17 cellular contexts compared by ENCODE assay signal in genomic region chr9:113633782-113634596, GRCh38.
DNase-seq lines count a peak whose midpoint lies in the region; ATAC-seq, FAIRE-seq and TF ChIP-seq lines count a peak whose summit lies in the region.
"Had no signal": no experiment of that assay in that cellular context is flagged by ENCODE, and none has a peak within 500 bp of the region (broad histone marks: within the 10 kb centered on the region; RNA-seq: fewer than 3 reads in every experiment).

No MANE protein-coding gene starts in this region.

- no peak for TF ChIP-seq CTCF in WTC11 (IDR thresholded peaks at IDR 0.05)
- no peak for TF ChIP-seq CTCF in HepG2 (CRISPR knock-in tag; IDR thresholded peaks at IDR 0.05)

- no peaks in the 10 kb centered on the region for H3K36me3 ChIP-seq in HepG2 (replicated peaks in 1 of 2; ENCODE audit: control insufficient read depth in 1 of 2, insufficient read depth in 2 of 2, low read length in 2 of 2)

- H3K9me3 Mint-ChIP-seq in WTC11: no peaks in the 10 kb centered on the region
- H3K9me3 Mint-ChIP-seq in stimulated activated effector memory CD8-positive, alpha-beta T cell treated with anti-CD3 and anti-CD28 coated beads, Interleukin-12 subunit alpha, Interleukin-12 subunit beta, amount 100 ng/mL, for 72 hours: no peaks in the 10 kb centered on the region
- no peaks in the 10 kb centered on the region for H3K9me3 Mint-ChIP-seq in activated naive CD4-positive, alpha-beta T cell treated with anti-CD3 and anti-CD28 coated beads for 36 hours

- whole genome bisulfite sequencing in HepG2 (ENCODE audit: low lambda C conversion rate): 0% methylated on average over 2 of the region's 11 CpGs

- peak overlapping the region in 1 of 3 experiments; percentile 40; a peak in 2 of 6 replicates for H3K4me3 ChIP-seq in HepG2 (replicated peaks in 1 of 3; ENCODE audit: insufficient read depth in 1 of 3, low read depth in 2 of 3, low read length in 3 of 3)

- H3K27ac ChIP-seq in HepG2 (ENCODE audit: extremely low read length, insufficient read depth, low read length): no peak overlapping the region

- H3K27me3 ChIP-seq in HepG2 (ENCODE audit: control insufficient read depth in 1 of 2, insufficient read depth in 2 of 2, low read length in 2 of 2): peaks cover 0 to 16% of the 10 kb centered on the region in 2 experiments; a peak in 1 of 5 replicates

- no peaks in the 10 kb centered on the region for H4K20me1 ChIP-seq in HepG2 (ENCODE audit: insufficient read depth, low read length)

- no peak for TF ChIP-seq POLR2A in HepG2 (IDR thresholded peaks at IDR 0.05; ENCODE audit: insufficient read depth in 1 of 2, low read depth in 2 of 2, low read length in 2 of 2)

- POLR2A ChIA-PET in WTC11 (lab: Charles Lee) (interaction anchor here (0.7 to 1.3 kb wide), 3 partner anchors 11 to 65 kb away, joined by 4 to 7 read pairs (median 4); no protein-coding TSS in a partner anchor), HepG2 (lab: Yijun Ruan, JAX) (interaction anchor here (1.0 to 1.9 kb wide), 6 partner anchors 16 to 223 kb away, joined by 3 to 7 read pairs (median 4); partner anchors contain the start of genes C9orf43 and POLE3)

- intact Hi-C loops in HepG2 (cut with micrococcal nuclease; ENCODE audit: unreplicated experiment): no loop called here
- intact Hi-C loops in activated naive CD4-positive, alpha-beta T cell treated with anti-CD3 and anti-CD28 coated beads for 36 hours (cut with micrococcal nuclease): no loop called here

- FAIRE-seq in HepG2 (lab: Jason Lieb, UNC): peak; percentile 37
- FAIRE-seq: GM12891, keratinocyte had no signal

- TF ChIP-seq EP300 in HepG2 (IDR thresholded peaks at IDR 0.05; ENCODE audit: low read depth in 2 of 2, low read length in 2 of 2): no peak
- TF ChIP-seq EP300 in HepG2 (CRISPR knock-in tag; IDR thresholded peaks at IDR 0.05; ENCODE audit: borderline replicate concordance): no peak

- peak overlapping the region; percentile 66 for H2AFZ ChIP-seq in HepG2 (ENCODE audit: low read length)

- no peak overlapping the region for H3K4me3 Mint-ChIP-seq in WTC11
- no peak overlapping the region for H3K4me3 Mint-ChIP-seq in stimulated activated effector memory CD8-positive, alpha-beta T cell treated with anti-CD3 and anti-CD28 coated beads, Interleukin-12 subunit alpha, Interleukin-12 subunit beta, amount 100 ng/mL, for 72 hours
- no peak overlapping the region for H3K4me3 Mint-ChIP-seq in activated naive CD4-positive, alpha-beta T cell treated with anti-CD3 and anti-CD28 coated beads for 36 hours
- H3K4me3 Mint-ChIP-seq: CD14-positive monocyte had no signal

- TF ChIP-seq RAD21 in HepG2 (CRISPR knock-in tag; IDR thresholded peaks at IDR 0.05): no peak

- no peaks in the 10 kb centered on the region for H3K36me3 Mint-ChIP-seq in WTC11
- no peaks in the 10 kb centered on the region for H3K36me3 Mint-ChIP-seq in stimulated activated effector memory CD8-positive, alpha-beta T cell treated with anti-CD3 and anti-CD28 coated beads, Interleukin-12 subunit alpha, Interleukin-12 subunit beta, amount 100 ng/mL, for 72 hours
- no peaks in the 10 kb centered on the region for H3K36me3 Mint-ChIP-seq in activated naive CD4-positive, alpha-beta T cell treated with anti-CD3 and anti-CD28 coated beads for 36 hours (ENCODE audit: low read depth)
- H3K36me3 Mint-ChIP-seq: CD14-positive monocyte had no signal

- in situ Hi-C loops in HepG2 (cut with HindIII; ENCODE audit: extremely low pct_ligation_motif_present, low pct_unique_long_range_greater_than_20kb): no loop called here

- CTCF ChIA-PET in WTC11 (lab: Charles Lee): interaction anchor here (0.6 to 3.5 kb wide), 7 partner anchors 22 to 897 kb away, joined by 3 to 18 read pairs (median 6); no protein-coding TSS in a partner anchor
- CTCF ChIA-PET in HepG2 (lab: Yijun Ruan, JAX; ENCODE audit: low intra/inter-chr PET ratio, low total read pairs): no interaction called here
- CTCF ChIA-PET in activated naive CD4-positive, alpha-beta T cell treated with anti-CD3 and anti-CD28 coated beads for 36 hours (lab: Charles Lee): interaction anchor here (0.6 to 1.0 kb wide), 2 partner anchors 21 to 186 kb away, joined by 3 read pairs; no protein-coding TSS in a partner anchor

- H3K27ac Mint-ChIP-seq in WTC11: no peak overlapping the region
- no peak overlapping the region for H3K27ac Mint-ChIP-seq in stimulated activated effector memory CD8-positive, alpha-beta T cell treated with anti-CD3 and anti-CD28 coated beads, Interleukin-12 subunit alpha, Interleukin-12 subunit beta, amount 100 ng/mL, for 72 hours
- no peak overlapping the region for H3K27ac Mint-ChIP-seq in activated naive CD4-positive, alpha-beta T cell treated with anti-CD3 and anti-CD28 coated beads for 36 hours

- 0 out of 2 replicates have a peak overlapping the region, but pooled peaks have one; percentile 13 for H3K9ac ChIP-seq in HepG2 (ENCODE audit: insufficient read depth, low read depth, low read length)

- H3K79me2 ChIP-seq in HepG2 (ENCODE audit: insufficient read depth, low read length): no peaks in the 10 kb centered on the region

- peaks cover 16% of the 10 kb centered on the region for H3K4me1 Mint-ChIP-seq in WTC11
- no peaks in the 10 kb centered on the region for H3K4me1 Mint-ChIP-seq in stimulated activated effector memory CD8-positive, alpha-beta T cell treated with anti-CD3 and anti-CD28 coated beads, Interleukin-12 subunit alpha, Interleukin-12 subunit beta, amount 100 ng/mL, for 72 hours
- H3K4me1 Mint-ChIP-seq in activated naive CD4-positive, alpha-beta T cell treated with anti-CD3 and anti-CD28 coated beads for 36 hours (ENCODE audit: low read depth): peaks cover 2% of the 10 kb centered on the region

- DNase-seq in activated CD4-positive, CD25-positive, alpha-beta regulatory T cell treated with anti-CD3 and anti-CD28 coated beads, Interleukin-2, amount 50 U/mL, for 72 hours: peak; percentile 27
- DNase-seq in activated CD4-positive, CD25-positive, alpha-beta regulatory T cell (lab: John Stamatoyannopoulos, UW): no peak
- DNase-seq in WTC11 (ENCODE audit: low spot score) (peak; percentile 8), HepG2 (ENCODE audit: low spot score) (peak; percentile 70), NOMO-1 treated with DMSO at 0.1 percent for 48 hours (lab: John Stamatoyannopoulos, UW; ENCODE audit: unreplicated experiment) (no peak), NCI-H1417 (lab: John Stamatoyannopoulos, UW) (no peak)
- no peak for DNase-seq in stimulated activated effector memory CD8-positive, alpha-beta T cell treated with anti-CD3 and anti-CD28 coated beads, Interleukin-12 subunit alpha, Interleukin-12 subunit beta, amount 100 ng/mL, for 72 hours (ENCODE audit: low spot score in 2 of 2)
- DNase-seq in activated naive CD4-positive, alpha-beta T cell treated with anti-CD3 and anti-CD28 coated beads for 36 hours: no peak
- DNase-seq: 8988T; activated naive CD4-positive, alpha-beta T cell treated with anti-CD3 and anti-CD28 coated beads, Interleukin-2, amount 50 U/mL, for 16 hours; glutamatergic neuron; SIG-M5; stimulated activated CD4-positive, alpha-beta T cell treated with anti-CD3 and anti-CD28 coated beads, Interleukin-1b, Interleukin-23, amount 100 ng/mL, for 48 hours; T-helper 9 cell had no signal

- H3K9me3 ChIP-seq in HepG2 (ENCODE audit: low read length): no peaks in the 10 kb centered on the region

- peak; percentile 15; the same call in 1 of the 2 replicates for ATAC-seq in WTC11
- ATAC-seq in HepG2: peak; percentile 47
- peak; percentile 60 for ATAC-seq in stimulated activated effector memory CD8-positive, alpha-beta T cell treated with anti-CD3 and anti-CD28 coated beads, Interleukin-12 subunit alpha, Interleukin-12 subunit beta, amount 100 ng/mL, for 72 hours

- peak overlapping the region; percentile 66 for H3K4me2 ChIP-seq in HepG2 (ENCODE audit: low read depth, low read length)

- BruUV-seq in HepG2 (replicated peaks; lab: Mats Ljungman, UMichigan): no TSS peak

- H3K27me3 Mint-ChIP-seq in WTC11 (ENCODE audit: low read depth): peaks cover 79% of the 10 kb centered on the region
- H3K27me3 Mint-ChIP-seq in activated naive CD4-positive, alpha-beta T cell treated with anti-CD3 and anti-CD28 coated beads for 36 hours (ENCODE audit: low read depth): no peaks in the 10 kb centered on the region

- H3K4me1 ChIP-seq in HepG2 (ENCODE audit: insufficient read depth, low read length): peaks cover 55% of the 10 kb centered on the region

TF ChIP-seq in WTC11, 78 proteins besides CTCF, POLR2A, EP300 and RAD21 (continues in another document):
- TF ChIP-seq CBFB (CRISPR knock-in tag; IDR thresholded peaks at IDR 0.05; ENCODE audit: low read depth) (no peak), JUN (CRISPR knock-in tag; IDR thresholded peaks at IDR 0.05) (no peak), ZNF396 (CRISPR knock-in tag; IDR thresholded peaks at IDR 0.05; ENCODE audit: borderline replicate concordance) (no peak), PRRX2 (CRISPR knock-in tag; IDR thresholded peaks at IDR 0.05) (no peak)
- TF ChIP-seq, protein P1, sequence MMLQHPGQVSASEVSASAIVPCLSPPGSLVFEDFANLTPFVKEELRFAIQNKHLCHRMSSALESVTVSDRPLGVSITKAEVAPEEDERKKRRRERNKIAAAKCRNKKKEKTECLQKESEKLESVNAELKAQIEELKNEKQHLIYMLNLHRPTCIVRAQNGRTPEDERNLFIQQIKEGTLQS (CRISPR knock-in tag; conservative IDR thresholded peaks at IDR 0.05): no peak

Comparison
In these comparisons a context has a peak if more than half of its experiments do, and no peak if none do; other contexts are left out.
1. DNase-seq: peak in activated CD4-positive, CD25-positive, alpha-beta regulatory T cell treated with anti-CD3 and anti-CD28 coated beads, Interleukin-2, amount 50 U/mL, for 72 hours (single experiment), WTC11 (single experiment) and HepG2 (single experiment); none in activated CD4-positive, CD25-positive, alpha-beta regulatory T cell (0 of 4), stimulated activated effector memory CD8-positive, alpha-beta T cell treated with anti-CD3 and anti-CD28 coated beads, Interleukin-12 subunit alpha, Interleukin-12 subunit beta, amount 100 ng/mL, for 72 hours (0 of 2), NOMO-1 treated with DMSO at 0.1 percent for 48 hours (single experiment), NCI-H1417 (0 of 3) and activated naive CD4-positive, alpha-beta T cell treated with anti-CD3 and anti-CD28 coated beads for 36 hours (single experiment).
2. Peak in every context shown above with its lines, with median percentiles within 50 percentile points of each other: ATAC-seq.